In genomic region chr2:142767847-142768246, GRCh38 we compare ENCODE assay signal across 3 cellular contexts.
TF ChIP-seq lines count a peak whose summit lies in the region.

No MANE protein-coding gene starts in this region.

TF ChIP-seq in HepG2, 621 proteins besides CTCF, POLR2A, EP300 and RAD21:
- TF ChIP-seq MAFF (IDR thresholded peaks at IDR 0.05; ENCODE audit: low read depth, low read length) (peak; percentile 83), ZZZ3 (CRISPR knock-in tag; IDR thresholded peaks at IDR 0.05; ENCODE audit: borderline replicate concordance) (no peak), ZSCAN9 (CRISPR knock-in tag; IDR thresholded peaks at IDR 0.05; ENCODE audit: borderline replicate concordance) (no peak), AFF4 (CRISPR knock-in tag; IDR thresholded peaks at IDR 0.05) (no peak), SNRNP70 (IDR thresholded peaks at IDR 0.05; ENCODE audit: low read depth, low read length) (no peak), MAFK (conservative IDR thresholded peaks at IDR 0.05 in 1 of 2, IDR thresholded peaks at IDR 0.05 in 1 of 2; ENCODE audit: low read length in 2 of 2) (peak; percentile 71 to 94)
TF ChIP-seq in HepG2: peak in this region for 2.

TF ChIP-seq in IMR-90, 13 proteins besides CTCF, POLR2A, EP300 and RAD21:
- TF ChIP-seq CHD1 (IDR thresholded peaks at IDR 0.05; ENCODE audit: low read depth, low read length) (no peak), MAFK (IDR thresholded peaks at IDR 0.05; ENCODE audit: low read depth, low read length) (peak; percentile 78), BHLHE40 (IDR thresholded peaks at IDR 0.05; ENCODE audit: low read depth, low read length) (no peak), FOS (IDR thresholded peaks at IDR 0.05; ENCODE audit: low read depth, low read length) (no peak), MXI1 (IDR thresholded peaks at IDR 0.05; ENCODE audit: borderline replicate concordance, low read depth, low read length) (no peak)
TF ChIP-seq in IMR-90: peak in this region for 1.

TF ChIP-seq in K562, 482 proteins besides CTCF, POLR2A, EP300 and RAD21:
- TF ChIP-seq C11orf30 (IDR thresholded peaks at IDR 0.05; ENCODE audit: low read depth) (peak; percentile 68; the same call in 1 of the 2 replicates), SAP30 (IDR thresholded peaks at IDR 0.05; ENCODE audit: borderline replicate concordance, insufficient read depth, low read depth, low read length, poor library complexity, severe bottlenecking) (no peak), KDM4B (IDR thresholded peaks at IDR 0.05; ENCODE audit: borderline replicate concordance in 2 of 2, low read depth in 1 of 2) (no peak), MITF (IDR thresholded peaks at IDR 0.05) (no peak), ILF3 (IDR thresholded peaks at IDR 0.05; ENCODE audit: borderline replicate concordance) (no peak), SMAD3 (CRISPR knock-in tag; conservative IDR thresholded peaks at IDR 0.05) (no peak), PHTF2 (CRISPR knock-in tag; IDR thresholded peaks at IDR 0.05) (no peak), MAFK (IDR thresholded peaks at IDR 0.05; ENCODE audit: low read length) (peak; percentile 42; the same call in 1 of the 2 replicates), SNIP1 (IDR thresholded peaks at IDR 0.05; ENCODE audit: low read depth) (no peak), ETV5 (CRISPR knock-in tag; IDR thresholded peaks at IDR 0.05; ENCODE audit: low read depth) (no peak), MAFG (tag; conservative IDR thresholded peaks at IDR 0.05) (peak; percentile 65), HOMEZ (CRISPR knock-in tag; IDR thresholded peaks at IDR 0.05) (no peak), MAFF (IDR thresholded peaks at IDR 0.05; ENCODE audit: low read length) (0 out of 2 replicates have a peak, but pooled peaks have one; percentile 27), UBTF (IDR thresholded peaks at IDR 0.05; ENCODE audit: borderline replicate concordance in 1 of 2, low read depth in 2 of 2, low read length in 2 of 2) (no peak), EGR1 (conservative IDR thresholded peaks at IDR 0.05) (no peak), NCOA2 (IDR thresholded peaks at IDR 0.05; ENCODE audit: partially characterized antibody in 2 of 2) (no peak), KAT7 (CRISPR knock-in tag; IDR thresholded peaks at IDR 0.05; ENCODE audit: borderline replicate concordance) (no peak), MTF1 (CRISPR knock-in tag; IDR thresholded peaks at IDR 0.05; ENCODE audit: borderline replicate concordance) (no peak), MEIS2 (IDR thresholded peaks at IDR 0.05; ENCODE audit: partially characterized antibody) (no peak), ZNF316 (IDR thresholded peaks at IDR 0.05) (peak; percentile 87), ZNF395 (CRISPR knock-in tag; IDR thresholded peaks at IDR 0.05) (no peak)
